ENCODE assay signal across 21 cellular contexts in the genomic region with DNA sequence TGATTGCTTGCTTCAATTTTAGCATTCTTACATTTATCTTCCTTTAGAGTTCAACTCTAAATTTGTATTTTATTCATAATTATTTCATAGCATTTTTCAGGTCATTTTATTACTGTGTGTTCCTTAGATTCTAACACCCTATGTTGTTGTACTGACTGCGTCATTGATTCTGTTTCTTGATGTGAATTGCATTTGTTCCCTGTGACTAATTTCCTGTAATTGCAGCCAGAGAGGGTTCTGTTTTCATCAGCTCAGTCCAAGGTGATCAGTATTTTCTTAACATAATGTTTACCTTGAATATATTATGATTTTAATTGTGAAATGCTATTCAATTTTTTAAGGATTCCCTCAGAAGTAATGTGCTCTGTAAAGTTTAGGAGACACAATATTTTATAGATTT.
"Had no signal": no experiment of that assay in that cellular context is flagged by ENCODE, and none has a peak within 500 bp of the region (broad histone marks: within the 10 kb centered on the region; RNA-seq: fewer than 3 reads in every experiment).

No MANE protein-coding gene starts in this region.

- H3K27me3 Mint-ChIP-seq: activated CD8-positive, alpha-beta memory T cell treated with anti-CD3 and anti-CD28 coated beads, Interleukin-2, amount 10 ng/mL, durations not matched to agents 7 days and 5 days; activated naive CD8-positive, alpha-beta T cell; activated T-cell treated with anti-CD3 and anti-CD28 coated beads, Interleukin-2, amount 50 U/mL, for 24 hours had no signal

- DNase-seq: activated CD4-positive, alpha-beta T cell treated with anti-CD3 and anti-CD28 coated beads, Interleukin-2, amount 50 U/mL, for 48 hours; activated CD4-positive, CD25-positive, alpha-beta regulatory T cell treated with anti-CD3 and anti-CD28 coated beads, Interleukin-2, amount 50 U/mL, for 72 hours; activated CD8-positive, alpha-beta memory T cell treated with anti-CD3 and anti-CD28 coated beads, Interleukin-2, amount 10 ng/mL, durations not matched to agents 7 days and 5 days; activated effector memory CD4-positive, alpha-beta T cell treated with anti-CD3 and anti-CD28 coated beads, Interleukin-2, amount 50 U/mL, for 16 hours; activated T-cell treated with anti-CD3 and anti-CD28 coated beads, Interleukin-2, amount 50 U/mL, for 24 hours; anterior cingulate cortex; caudate nucleus; effector CD8-positive, alpha-beta T cell; erythroblast; heart right ventricle; kidney; left ventricle myocardium superior; pancreas; substantia nigra; transverse colon had no signal

- H3K4me3 ChIP-seq: coronary artery, heart right ventricle, pancreas, skin epidermis, transverse colon had no signal

- H3K4me3 Mint-ChIP-seq: activated CD8-positive, alpha-beta memory T cell treated with anti-CD3 and anti-CD28 coated beads, Interleukin-2, amount 10 ng/mL, durations not matched to agents 7 days and 5 days; activated naive CD8-positive, alpha-beta T cell; activated T-cell treated with anti-CD3 and anti-CD28 coated beads, Interleukin-2, amount 50 U/mL, for 24 hours; mesothelial cell of epicardium; neural crest cell; stimulated activated effector memory CD8-positive, alpha-beta T cell treated with anti-CD3 and anti-CD28 coated beads, Interleukin-12 subunit alpha, Interleukin-12 subunit beta, amount 100 ng/mL, for 72 hours had no signal

- H3K36me3 ChIP-seq: heart right ventricle, pancreas, transverse colon had no signal

- H3K4me1 ChIP-seq: heart right ventricle, pancreas, transverse colon had no signal

- FAIRE-seq: kidney, pancreas had no signal

- H3K4me1 Mint-ChIP-seq: activated CD8-positive, alpha-beta memory T cell treated with anti-CD3 and anti-CD28 coated beads, Interleukin-2, amount 10 ng/mL, durations not matched to agents 7 days and 5 days; mesothelial cell of epicardium; neural crest cell; stimulated activated effector memory CD8-positive, alpha-beta T cell treated with anti-CD3 and anti-CD28 coated beads, Interleukin-12 subunit alpha, Interleukin-12 subunit beta, amount 100 ng/mL, for 72 hours had no signal

- H3K27ac Mint-ChIP-seq: activated CD8-positive, alpha-beta memory T cell treated with anti-CD3 and anti-CD28 coated beads, Interleukin-2, amount 10 ng/mL, durations not matched to agents 7 days and 5 days; activated naive CD8-positive, alpha-beta T cell; activated T-cell treated with anti-CD3 and anti-CD28 coated beads, Interleukin-2, amount 50 U/mL, for 24 hours; mesothelial cell of epicardium; stimulated activated effector memory CD8-positive, alpha-beta T cell treated with anti-CD3 and anti-CD28 coated beads, Interleukin-12 subunit alpha, Interleukin-12 subunit beta, amount 100 ng/mL, for 72 hours had no signal

- H3K36me3 Mint-ChIP-seq: activated CD8-positive, alpha-beta memory T cell treated with anti-CD3 and anti-CD28 coated beads, Interleukin-2, amount 10 ng/mL, durations not matched to agents 7 days and 5 days; activated naive CD8-positive, alpha-beta T cell; mesothelial cell of epicardium; stimulated activated effector memory CD8-positive, alpha-beta T cell treated with anti-CD3 and anti-CD28 coated beads, Interleukin-12 subunit alpha, Interleukin-12 subunit beta, amount 100 ng/mL, for 72 hours had no signal

- H3K9me3 Mint-ChIP-seq: mesothelial cell of epicardium, neural crest cell had no signal

- H3K27me3 ChIP-seq: heart right ventricle, pancreas, transverse colon had no signal

- H3K27ac ChIP-seq: coronary artery, heart right ventricle, pancreas, skin epidermis, transverse colon had no signal

- H3K9me3 ChIP-seq: heart right ventricle, pancreas, transverse colon had no signal
